ENCODE assay signal across 23 cellular contexts in the genomic region with DNA sequence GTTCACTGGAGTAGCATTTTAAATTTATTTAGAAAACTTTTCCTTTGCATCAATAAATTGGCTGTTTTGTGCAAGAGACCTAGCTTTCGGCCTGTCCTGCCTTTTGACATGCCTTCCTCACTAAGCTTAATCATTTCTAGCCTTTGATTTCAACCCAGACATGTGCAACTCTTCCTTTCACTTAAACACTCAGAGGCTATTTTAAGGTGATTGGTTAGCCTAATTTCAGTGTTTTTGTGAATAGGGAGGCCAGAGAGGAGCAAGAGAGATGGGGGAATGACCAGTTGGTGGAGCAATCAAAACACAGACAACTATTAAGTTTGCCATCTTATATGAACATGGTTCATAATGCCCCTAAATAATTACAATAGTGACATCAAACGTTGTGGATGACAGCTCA.
"Had no signal": no experiment of that assay in that cellular context is flagged by ENCODE, and none has a peak within 500 bp of the region (broad histone marks: within the 10 kb centered on the region; RNA-seq: fewer than 3 reads in every experiment).

No MANE protein-coding gene starts in this region.

- ATAC-seq: esophagus mucosa; naive thymus-derived CD4-positive, alpha-beta T cell; right cardiac atrium had no signal

- H3K27ac ChIP-seq: breast epithelium, tibial nerve had no signal

- H3K36me3 Mint-ChIP-seq: activated CD4-positive, alpha-beta memory T cell treated with anti-CD3 and anti-CD28 coated beads for 36 hours; mesothelial cell of epicardium had no signal

- H3K9me3 ChIP-seq: breast epithelium, tibial nerve had no signal

- DNase-seq: activated CD4-positive, alpha-beta memory T cell treated with anti-CD3 and anti-CD28 coated beads for 36 hours; activated CD4-positive, alpha-beta T cell treated with anti-CD3 and anti-CD28 coated beads, Interleukin-2, amount 10 ng/mL, durations not matched to agents 24 days and 14 days; activated CD4-positive, CD25-positive, alpha-beta regulatory T cell treated with anti-CD3 and anti-CD28 coated beads, Interleukin-2, amount 50 U/mL, for 72 hours; activated CD8-positive, alpha-beta memory T cell treated with anti-CD3 and anti-CD28 coated beads, Interleukin-2, amount 50 U/mL, for 48 hours; activated gamma-delta T cell treated with Interleukin-2 at 50 U/mL for 16 hours; activated T-cell treated with anti-CD3 and anti-CD28 coated beads, Interleukin-2, amount 50 U/mL, for 24 hours; central memory CD4-positive, alpha-beta T cell; head of caudate nucleus; hypothalamus; immature natural killer cell; kidney; naive thymus-derived CD4-positive, alpha-beta T cell; posterior cingulate gyrus; right cardiac atrium; stimulated activated CD4-positive, alpha-beta T cell treated with anti-CD3 and anti-CD28 coated beads, Interleukin-15, amount 100 ng/mL, for 24 hours; stimulated activated CD4-positive, alpha-beta T cell treated with anti-CD3 and anti-CD28 coated beads, Interleukin-2, amount 100 ng/mL, for 24 hours; stimulated activated naive CD4-positive, alpha-beta T cell had no signal

- H3K27me3 Mint-ChIP-seq: activated CD4-positive, alpha-beta memory T cell treated with anti-CD3 and anti-CD28 coated beads for 36 hours; activated CD4-positive, alpha-beta T cell treated with anti-CD3 and anti-CD28 coated beads, Interleukin-2, amount 10 ng/mL, durations not matched to agents 24 days and 14 days; activated naive CD4-positive, alpha-beta T cell treated with anti-CD3 and anti-CD28 coated beads, Interleukin-2, amount 50 U/mL, for 24 hours; activated T-cell treated with anti-CD3 and anti-CD28 coated beads, Interleukin-2, amount 50 U/mL, for 24 hours; naive thymus-derived CD4-positive, alpha-beta T cell had no signal

- H3K4me3 Mint-ChIP-seq: activated CD4-positive, alpha-beta memory T cell treated with anti-CD3 and anti-CD28 coated beads for 36 hours; activated CD4-positive, alpha-beta T cell treated with anti-CD3 and anti-CD28 coated beads, Interleukin-2, amount 10 ng/mL, durations not matched to agents 24 days and 14 days; activated naive CD4-positive, alpha-beta T cell treated with anti-CD3 and anti-CD28 coated beads, Interleukin-2, amount 50 U/mL, for 24 hours; activated T-cell treated with anti-CD3 and anti-CD28 coated beads, Interleukin-2, amount 50 U/mL, for 24 hours; immature natural killer cell; mesothelial cell of epicardium; naive thymus-derived CD4-positive, alpha-beta T cell had no signal

- H3K4me3 ChIP-seq: breast epithelium, tibial nerve had no signal

- H3K27me3 ChIP-seq: breast epithelium, tibial nerve had no signal

- H3K4me1 Mint-ChIP-seq: immature natural killer cell; naive thymus-derived CD4-positive, alpha-beta T cell had no signal

- FAIRE-seq: endothelial cell of umbilical vein, kidney had no signal

- H3K27ac Mint-ChIP-seq: activated CD4-positive, alpha-beta memory T cell treated with anti-CD3 and anti-CD28 coated beads for 36 hours; activated CD4-positive, alpha-beta T cell treated with anti-CD3 and anti-CD28 coated beads, Interleukin-2, amount 10 ng/mL, durations not matched to agents 24 days and 14 days; activated naive CD4-positive, alpha-beta T cell treated with anti-CD3 and anti-CD28 coated beads, Interleukin-2, amount 50 U/mL, for 24 hours; activated T-cell treated with anti-CD3 and anti-CD28 coated beads, Interleukin-2, amount 50 U/mL, for 24 hours; immature natural killer cell; mesothelial cell of epicardium had no signal

- H3K9me3 Mint-ChIP-seq: activated CD4-positive, alpha-beta memory T cell treated with anti-CD3 and anti-CD28 coated beads for 36 hours; activated CD4-positive, alpha-beta T cell treated with anti-CD3 and anti-CD28 coated beads, Interleukin-2, amount 10 ng/mL, durations not matched to agents 24 days and 14 days; activated naive CD4-positive, alpha-beta T cell treated with anti-CD3 and anti-CD28 coated beads, Interleukin-2, amount 50 U/mL, for 24 hours; activated T-cell treated with anti-CD3 and anti-CD28 coated beads, Interleukin-2, amount 50 U/mL, for 24 hours; immature natural killer cell had no signal

- H3K36me3 ChIP-seq: breast epithelium, tibial nerve had no signal

- H3K4me1 ChIP-seq: breast epithelium, tibial nerve had no signal
